Comparison of ENCODE assay signal across 13 cellular contexts in the genomic region with DNA sequence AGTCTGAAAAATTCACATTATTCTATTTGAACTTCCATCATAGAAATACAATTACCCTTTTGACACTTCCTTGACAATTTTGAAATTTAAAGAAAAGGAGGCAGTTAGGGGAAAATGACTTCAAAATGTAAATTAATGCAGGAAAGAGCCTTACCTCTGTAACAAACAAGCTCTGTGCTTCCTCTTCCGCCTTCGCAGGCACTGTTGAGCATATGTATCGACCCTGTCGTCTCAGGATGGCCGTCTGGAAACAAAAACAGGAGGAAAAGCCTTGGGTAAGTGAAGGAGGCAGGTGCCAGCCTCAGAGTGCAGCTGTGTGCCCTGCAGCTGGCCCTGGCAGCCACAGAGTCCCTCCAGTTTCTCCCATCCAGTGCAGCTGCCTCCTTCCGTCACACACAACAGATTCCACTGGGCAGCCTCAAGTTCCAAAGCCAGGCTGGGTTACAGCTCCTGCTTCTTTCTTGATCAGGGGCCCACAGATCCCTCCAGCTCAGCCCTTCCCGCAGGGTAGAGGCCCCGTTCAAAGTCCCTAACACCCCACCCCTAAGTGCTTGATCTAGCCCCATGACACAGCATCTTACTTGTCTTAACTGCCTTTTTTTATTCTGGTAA. TPM values are rescaled to one million over a fixed set of nuclear protein-coding genes. Genes with fewer than 3 reads are reported as not detected.
DNase-seq lines count a peak whose midpoint lies in the region; ATAC-seq, FAIRE-seq and TF ChIP-seq lines count a peak whose summit lies in the region.
"Had no signal": no experiment of that assay in that cellular context is flagged by ENCODE, and none has a peak within 500 bp of the region (broad histone marks: within the 10 kb centered on the region; RNA-seq: fewer than 3 reads in every experiment).

No MANE protein-coding gene starts in this region.

- WGBS in H9 (ENCODE audit: extremely low coverage, insufficient read length, low lambda C conversion rate): no CpG with 5 or more reads among the region's 8 CpGs

- DNase-seq in CD4-positive, alpha-beta T cell: no peak
- no peak for DNase-seq in H9
- no peak for DNase-seq in activated naive CD8-positive, alpha-beta T cell treated with anti-CD3 and anti-CD28 coated beads, Interleukin-2, amount 50 U/mL, for 24 hours
- DNase-seq in naive thymus-derived CD8-positive, alpha-beta T cell: peak in 2 of 10 donors; percentile 9 to 22
- no peak for DNase-seq in GM12891 (ENCODE audit: insufficient read length, low spot score)
- no peak for DNase-seq in NK-92 treated with Interleukin-12 subunit alpha and Interleukin-12 subunit beta, amount 100 ng/mL, for 24 hours (lab: John Stamatoyannopoulos, UW)
- DNase-seq: aorta, GM23248 had no signal

- no peak overlapping the region for H3K23ac ChIP-seq in H9 (ENCODE audit: insufficient read length, low read depth, low read length)

- H3K79me2 ChIP-seq in H9 (ENCODE audit: insufficient read depth, low read length): no peaks in the 10 kb centered on the region

- H3K56ac ChIP-seq in H9 (ENCODE audit: insufficient read length, low read depth, low read length): no peak overlapping the region

- H2AK5ac ChIP-seq in H9 (ENCODE audit: insufficient read length, low read length): no peak overlapping the region

- no peak for TF ChIP-seq POLR2A in GM12891 (IDR thresholded peaks at IDR 0.05; ENCODE audit: low read depth, low read length)
- no peak for TF ChIP-seq POLR2A in GM18505 (IDR thresholded peaks at IDR 0.05; ENCODE audit: borderline replicate concordance, extremely low read depth, insufficient read depth, insufficient read length)

- POLR2A ChIA-PET in CD4-positive, alpha-beta T cell (lab: Charles Lee): interaction anchor here (0.8 to 1.3 kb wide), 3 partner anchors 52 to 158 kb away, joined by 3 read pairs; no protein-coding TSS in a partner anchor
- POLR2A ChIA-PET in naive thymus-derived CD8-positive, alpha-beta T cell (lab: Charles Lee): interaction anchor here (1.1 kb wide), 1 partner anchor 157 kb away, joined by 5 read pairs; no protein-coding TSS in a partner anchor

- H4K5ac ChIP-seq in H9 (ENCODE audit: insufficient read length, low read depth, low read length): no peak overlapping the region

- no peak for TF ChIP-seq CTCF in CD4-positive, alpha-beta T cell (IDR thresholded peaks at IDR 0.05)
- no peak for TF ChIP-seq CTCF in H9 (conservative IDR thresholded peaks at IDR 0.05)

- peak overlapping the region; percentile 7 for H3K27ac ChIP-seq in CD4-positive, alpha-beta T cell (ENCODE audit: low read depth, low read length)
- no peak overlapping the region for H3K27ac ChIP-seq in H9 (ENCODE audit: insufficient read length, low read depth, low read length)
- H3K27ac ChIP-seq: GM23248, VCaP had no signal

- peaks cover 11% of the 10 kb centered on the region for H3K9me3 ChIP-seq in CD4-positive, alpha-beta T cell (ENCODE audit: control insufficient read depth, low read length)
- H3K9me3 ChIP-seq in H9 (ENCODE audit: control insufficient read depth, low read depth, low read length): peaks cover 7% of the 10 kb centered on the region

- H3K14ac ChIP-seq in H9 (ENCODE audit: insufficient read depth, low read length): no peak overlapping the region

- H2BK15ac ChIP-seq in H9 (ENCODE audit: low read depth, low read length): no peak overlapping the region

- no peak overlapping the region for H4K8ac ChIP-seq in H9 (replicated peaks; ENCODE audit: insufficient read length, low read depth, low read length)

- no peaks in the 10 kb centered on the region for H3K79me1 ChIP-seq in H9 (ENCODE audit: insufficient read depth, low read depth, low read length, poor library complexity, severe bottlenecking)

- H3K4me1 Mint-ChIP-seq in CD4-positive, alpha-beta T cell (ENCODE audit: low read depth): peaks cover 27% of the 10 kb centered on the region
- peaks cover 24 to 27% of the 10 kb centered on the region in 2 experiments for H3K4me1 Mint-ChIP-seq in H9
- peaks cover 9% of the 10 kb centered on the region for H3K4me1 Mint-ChIP-seq in activated naive CD8-positive, alpha-beta T cell treated with anti-CD3 and anti-CD28 coated beads, Interleukin-2, amount 50 U/mL, for 24 hours
- peaks cover 4 to 25% (median 14%) of the 10 kb centered on the region in 4 donors for H3K4me1 Mint-ChIP-seq in naive thymus-derived CD8-positive, alpha-beta T cell

- H2BK5ac ChIP-seq in H9 (ENCODE audit: insufficient read length, low read length): no peak overlapping the region

- H4K20me1 ChIP-seq in H9 (ENCODE audit: control insufficient read depth, insufficient read depth, insufficient read length): no peaks in the 10 kb centered on the region

- H3K18ac ChIP-seq in H9 (ENCODE audit: insufficient read length, low read depth, low read length): no peak overlapping the region

- no peak overlapping the region for H2BK12ac ChIP-seq in H9 (ENCODE audit: insufficient read length, low read depth, low read length)

- no peak overlapping the region for H3K4ac ChIP-seq in H9 (ENCODE audit: low read depth, low read length)

- H3T11ph ChIP-seq in H9 (ENCODE audit: low read length): no peak overlapping the region

- CTCF ChIA-PET in CD4-positive, alpha-beta T cell (lab: Charles Lee): no interaction called here

- H3K27ac Mint-ChIP-seq in CD4-positive, alpha-beta T cell: peak overlapping the region; percentile 85
- H3K27ac Mint-ChIP-seq in H9: peak overlapping the region in 2 of 3 experiments; percentile 89 to 98; a peak in 5 of 7 replicates
- H3K27ac Mint-ChIP-seq in activated naive CD8-positive, alpha-beta T cell treated with anti-CD3 and anti-CD28 coated beads, Interleukin-2, amount 50 U/mL, for 24 hours: peak overlapping the region; percentile 81
- H3K27ac Mint-ChIP-seq in naive thymus-derived CD8-positive, alpha-beta T cell: peak overlapping the region; percentile 88 to 98 (median 94)

- H2AFZ ChIP-seq in H9 (ENCODE audit: low read length): no peak overlapping the region
- H2AFZ ChIP-seq: GM23248 had no signal

- H3K23me2 ChIP-seq in H9 (ENCODE audit: insufficient read length, low read depth, low read length, poor library complexity, severe bottlenecking): no peaks in the 10 kb centered on the region

- no peak overlapping the region for H2BK120ac ChIP-seq in H9 (ENCODE audit: low read depth, low read length, poor library complexity, severe bottlenecking)

- no peaks in the 10 kb centered on the region for H3K27me3 ChIP-seq in CD4-positive, alpha-beta T cell (ENCODE audit: control insufficient read depth, insufficient read depth, low read length)
- no peaks in the 10 kb centered on the region for H3K27me3 ChIP-seq in H9 (ENCODE audit: insufficient read depth, low read length)

- intact Hi-C loops in CD4-positive, alpha-beta T cell (cut with DNase I, micrococcal nuclease): no loop called here

- H3K9ac ChIP-seq in H9 (ENCODE audit: extremely low read depth, insufficient read length, low read length): no peak overlapping the region
- H3K9ac ChIP-seq: GM23248 had no signal

- no peak overlapping the region for H3K4me2 ChIP-seq in H9 (ENCODE audit: insufficient read depth, insufficient read length, low read length)

- no peak overlapping the region for H2BK20ac ChIP-seq in H9 (ENCODE audit: low read depth, low read length, poor library complexity, severe bottlenecking)

- H4K91ac ChIP-seq in H9 (ENCODE audit: insufficient read length, low read depth, low read length): no peak overlapping the region

- H3K9me3 Mint-ChIP-seq in CD4-positive, alpha-beta T cell: peaks cover 3% of the 10 kb centered on the region
- peaks cover 6 to 14% of the 10 kb centered on the region in 2 experiments; a peak in 4 of 5 replicates for H3K9me3 Mint-ChIP-seq in H9
- peaks cover 10% of the 10 kb centered on the region for H3K9me3 Mint-ChIP-seq in activated naive CD8-positive, alpha-beta T cell treated with anti-CD3 and anti-CD28 coated beads, Interleukin-2, amount 50 U/mL, for 24 hours
- peaks cover 0 to 18% (median 8%) of the 10 kb centered on the region in 9 donors for H3K9me3 Mint-ChIP-seq in naive thymus-derived CD8-positive, alpha-beta T cell

- H3K27me3 Mint-ChIP-seq in CD4-positive, alpha-beta T cell: no peaks in the 10 kb centered on the region
- H3K27me3 Mint-ChIP-seq in H9 (ENCODE audit: low read depth): no peaks in the 10 kb centered on the region
- H3K27me3 Mint-ChIP-seq in activated naive CD8-positive, alpha-beta T cell treated with anti-CD3 and anti-CD28 coated beads, Interleukin-2, amount 50 U/mL, for 24 hours: no peaks in the 10 kb centered on the region
- H3K27me3 Mint-ChIP-seq in naive thymus-derived CD8-positive, alpha-beta T cell: no peaks in the 10 kb centered on the region

- H3K4me3 Mint-ChIP-seq in CD4-positive, alpha-beta T cell: peak overlapping the region; percentile 70
- no peak overlapping the region for H3K4me3 Mint-ChIP-seq in H9
- peak overlapping the region; percentile 62 for H3K4me3 Mint-ChIP-seq in activated naive CD8-positive, alpha-beta T cell treated with anti-CD3 and anti-CD28 coated beads, Interleukin-2, amount 50 U/mL, for 24 hours
- peak overlapping the region; percentile 63 to 87 (median 76) for H3K4me3 Mint-ChIP-seq in naive thymus-derived CD8-positive, alpha-beta T cell

- peak; percentile 39 for ATAC-seq in CD4-positive, alpha-beta T cell (ENCODE audit: poor library complexity)
- ATAC-seq in activated naive CD8-positive, alpha-beta T cell treated with anti-CD3 and anti-CD28 coated beads, Interleukin-2, amount 50 U/mL, for 24 hours: no peak
- ATAC-seq in naive thymus-derived CD8-positive, alpha-beta T cell: peak; percentile 53 to 79
- ATAC-seq in GM18505 (IDR thresholded peaks at IDR 0.05; ENCODE audit: unreplicated experiment) (no peak), GM18873 (IDR thresholded peaks at IDR 0.05; ENCODE audit: low FRiP score, unreplicated experiment) (no peak)

- H3K36me3 Mint-ChIP-seq in CD4-positive, alpha-beta T cell (ENCODE audit: low read depth): peaks cover 68% of the 10 kb centered on the region
- peaks cover 9 to 11% (median 9%) of the 10 kb centered on the region in 3 experiments for H3K36me3 Mint-ChIP-seq in H9 (ENCODE audit: insufficient read depth in 1 of 3, low read depth in 3 of 3)
- H3K36me3 Mint-ChIP-seq in activated naive CD8-positive, alpha-beta T cell treated with anti-CD3 and anti-CD28 coated beads, Interleukin-2, amount 50 U/mL, for 24 hours (ENCODE audit: low read depth): peaks cover 21% of the 10 kb centered on the region
- H3K36me3 Mint-ChIP-seq in naive thymus-derived CD8-positive, alpha-beta T cell: peaks cover 13 to 45% (median 35%) of the 10 kb centered on the region in 3 donors

- H3K4me1 ChIP-seq in H9 (ENCODE audit: insufficient read depth, low read length): no peaks in the 10 kb centered on the region; the same call in 1 of the 2 replicates

- no peak for FAIRE-seq in GM12891 (lab: Jason Lieb, UNC)
- FAIRE-seq: D721Med, islet of Langerhans had no signal

TF ChIP-seq in GM12891, 5 proteins besides CTCF, POLR2A, EP300 and RAD21 (continues in another document):
- TF ChIP-seq SPI1 (IDR thresholded peaks at IDR 0.05; ENCODE audit: low read depth, low read length) (no peak), POU2F2 (IDR thresholded peaks at IDR 0.05; ENCODE audit: low read depth, low read length) (no peak), PAX5 (IDR thresholded peaks at IDR 0.05; ENCODE audit: insufficient read depth, low read length, severe bottlenecking) (no peak), POLR2AphosphoS5 (IDR thresholded peaks at IDR 0.05; ENCODE audit: low read depth, low read length) (no peak)

RNA-seq across cellular contexts. Expression of a gene that starts 47.7 kb away (rescaled TPM):
- total RNA-seq in CD4-positive, alpha-beta T cell: 10 to 100 TPM; 76.3 to 79.3 TPM
- 19.0 and 23.0 TPM in 2 replicates for total RNA-seq in H9 (2021)
- total RNA-seq in naive thymus-derived CD8-positive, alpha-beta T cell: 100 to 1,000 TPM; 201 to 211 TPM
- polyA plus RNA-seq in naive thymus-derived CD8-positive, alpha-beta T cell: 10 to 100 TPM in 2 of 3 donors, 1 to 10 TPM in 1; 6.6 to 36.8 (median 21.0) TPM
- 8.0 TPM for polyA plus RNA-seq in GM12891 (2012; ENCODE audit: low read depth, missing spikeins)

Comparison
In these comparisons a context has a peak if more than half of its experiments do, and no peak if none do; other contexts are left out.
1. ATAC-seq: peak in CD4-positive, alpha-beta T cell (single experiment) and naive thymus-derived CD8-positive, alpha-beta T cell (2 of 2); none in activated naive CD8-positive, alpha-beta T cell treated with anti-CD3 and anti-CD28 coated beads, Interleukin-2, amount 50 U/mL, for 24 hours (single experiment), GM18505 (single experiment) and GM18873 (single experiment).
2. H3K4me3 Mint-ChIP-seq: peak in CD4-positive, alpha-beta T cell (single experiment), activated naive CD8-positive, alpha-beta T cell treated with anti-CD3 and anti-CD28 coated beads, Interleukin-2, amount 50 U/mL, for 24 hours (single experiment) and naive thymus-derived CD8-positive, alpha-beta T cell (10 of 10); none in H9 (0 of 2).
3. Peak in every context shown above with its lines, with median percentiles within 50 percentile points of each other: H3K27ac Mint-ChIP-seq.